ENCODE assay signal across 8 cellular contexts in the genomic region with DNA sequence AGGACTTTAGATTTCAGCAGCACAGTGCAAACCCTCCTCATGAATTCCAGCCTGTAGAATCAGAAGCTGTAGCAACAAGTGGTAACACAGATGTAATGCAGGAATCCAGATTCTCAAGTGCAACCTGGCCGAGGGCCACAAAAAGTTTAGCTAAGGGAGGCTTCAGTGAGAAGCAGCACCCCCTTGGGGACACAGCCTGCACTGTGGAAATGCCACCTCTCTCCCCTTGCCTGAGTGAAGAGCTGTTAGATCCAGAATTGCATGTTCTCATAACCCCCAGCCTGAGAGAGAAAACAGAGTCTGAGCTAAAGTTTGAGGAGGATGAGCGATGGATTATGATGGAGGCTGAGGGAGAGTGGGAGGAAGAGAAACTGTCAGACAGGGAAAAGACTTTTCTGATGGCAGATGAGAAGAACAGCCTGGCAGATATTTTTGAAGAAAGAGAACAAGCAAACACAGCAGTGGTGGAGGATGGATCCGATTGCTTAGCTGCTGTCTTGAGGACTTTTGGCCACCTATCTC.
DNase-seq lines count a peak whose midpoint lies in the region; ATAC-seq and TF ChIP-seq lines count a peak whose summit lies in the region.

No MANE protein-coding gene starts in this region.

- H3K36me3 Mint-ChIP-seq in activated naive CD4-positive, alpha-beta T cell treated with anti-CD3 and anti-CD28 coated beads, Interleukin-2, amount 10 ng/mL, durations not matched to agents 7 days and 5 days: peaks cover 43% of the 10 kb centered on the region
- peaks cover 28% of the 10 kb centered on the region for H3K36me3 Mint-ChIP-seq in type B pancreatic cell

- ATAC-seq in RWPE2 (ENCODE audit: low read depth): peak; percentile 32

- H3K27me3 ChIP-seq in BE2C (no peaks in the 10 kb centered on the region), HL-60 (ENCODE audit: insufficient read depth, poor library complexity, severe bottlenecking) (no peaks in the 10 kb centered on the region), RWPE2 (ENCODE audit: insufficient read depth, poor library complexity, severe bottlenecking) (no peaks in the 10 kb centered on the region), ovary (no peaks in the 10 kb centered on the region)

- DNase-seq in BE2C (peak; percentile 51), HL-60 (ENCODE audit: low read depth in 1 of 2, low spot score in 1 of 2) (peak in 1 of 2 experiments; percentile 69), RWPE2 (ENCODE audit: low spot score) (peak; percentile 73), head of caudate nucleus (peak; percentile 54 to 89 (median 76)), ovary (peak; percentile 66 to 85 (median 80)), type B pancreatic cell (ENCODE audit: extremely low spot score, unreplicated experiment) (no peak), OCI-M2 (lab: John Stamatoyannopoulos, UW; ENCODE audit: unreplicated experiment) (no peak)
- peak; percentile 69 for DNase-seq in activated naive CD4-positive, alpha-beta T cell treated with anti-CD3 and anti-CD28 coated beads, Interleukin-2, amount 10 ng/mL, durations not matched to agents 7 days and 5 days

- H3K9me3 ChIP-seq in BE2C: no peaks in the 10 kb centered on the region
- no peaks in the 10 kb centered on the region for H3K9me3 ChIP-seq in RWPE2 (ENCODE audit: severe bottlenecking)
- no peaks in the 10 kb centered on the region for H3K9me3 ChIP-seq in ovary

- H3K36me3 ChIP-seq in BE2C (no peaks in the 10 kb centered on the region), RWPE2 (ENCODE audit: low read depth) (peaks cover 30% of the 10 kb centered on the region), ovary (no peaks in the 10 kb centered on the region)

- peaks cover 41% of the 10 kb centered on the region for H3K4me1 Mint-ChIP-seq in activated naive CD4-positive, alpha-beta T cell treated with anti-CD3 and anti-CD28 coated beads, Interleukin-2, amount 10 ng/mL, durations not matched to agents 7 days and 5 days
- H3K4me1 Mint-ChIP-seq in type B pancreatic cell (ENCODE audit: unreplicated experiment): peaks cover 64% of the 10 kb centered on the region

- TF ChIP-seq CTCF in BE2C (IDR thresholded peaks at IDR 0.05; ENCODE audit: low read depth, low read length) (peak; percentile 56), HL-60 (IDR thresholded peaks at IDR 0.05; ENCODE audit: insufficient read depth, low read length) (peak; percentile 57), RWPE2 (IDR thresholded peaks at IDR 0.05; ENCODE audit: poor library complexity, severe bottlenecking) (peak; percentile 88), ovary (IDR thresholded peaks at IDR 0.05) (peak in 2 of 3 donors; percentile 62 to 64), type B pancreatic cell (conservative IDR thresholded peaks at IDR 0.05) (peak; percentile 70)

- intact Hi-C loops in head of caudate nucleus (cut with DNase I) (no loop called here), ovary (cut with DNase I) (loop anchor here in 1 of 4 donors (10.0 kb wide), 1 partner anchor 306 kb away; no protein-coding TSS in a partner anchor)

- H3K4me3 ChIP-seq in BE2C (ENCODE audit: low read depth, low read length) (no peak overlapping the region), HL-60 (replicated peaks; ENCODE audit: insufficient read depth, low read length) (no peak overlapping the region), RWPE2 (ENCODE audit: severe bottlenecking) (peak overlapping the region; percentile 1), ovary (no peak overlapping the region)

- 7 to 21% (median 12%) methylated on average over 3 of the region's 3 CpGs for WGBS in ovary, 3 donors

- peaks cover 2% of the 10 kb centered on the region; the same call in 1 of the 2 replicates for H3K4me1 ChIP-seq in BE2C
- H3K4me1 ChIP-seq in RWPE2 (ENCODE audit: insufficient read depth, poor library complexity, severe bottlenecking): peaks cover 46% of the 10 kb centered on the region
- H3K4me1 ChIP-seq in ovary (ENCODE audit: insufficient read depth): peaks cover 28% of the 10 kb centered on the region

- TF ChIP-seq EP300 in ovary (IDR thresholded peaks at IDR 0.05): no peak

- no peak for TF ChIP-seq POLR2A in ovary (IDR thresholded peaks at IDR 0.05)

- no peak overlapping the region for H3K27ac Mint-ChIP-seq in activated naive CD4-positive, alpha-beta T cell treated with anti-CD3 and anti-CD28 coated beads, Interleukin-2, amount 10 ng/mL, durations not matched to agents 7 days and 5 days
- H3K27ac Mint-ChIP-seq in type B pancreatic cell: peak overlapping the region; percentile 74

- no peaks in the 10 kb centered on the region for H3K27me3 Mint-ChIP-seq in activated naive CD4-positive, alpha-beta T cell treated with anti-CD3 and anti-CD28 coated beads, Interleukin-2, amount 10 ng/mL, durations not matched to agents 7 days and 5 days
- H3K27me3 Mint-ChIP-seq in type B pancreatic cell: no peaks in the 10 kb centered on the region

- no peak overlapping the region for H3K4me3 Mint-ChIP-seq in activated naive CD4-positive, alpha-beta T cell treated with anti-CD3 and anti-CD28 coated beads, Interleukin-2, amount 10 ng/mL, durations not matched to agents 7 days and 5 days
- H3K4me3 Mint-ChIP-seq in type B pancreatic cell: peak overlapping the region; percentile 80

- H3K27ac ChIP-seq in HL-60 (replicated peaks) (no peak overlapping the region), RWPE2 (ENCODE audit: poor library complexity, severe bottlenecking) (peak overlapping the region; percentile 67), ovary (no peak overlapping the region)

- H3K9me3 Mint-ChIP-seq in activated naive CD4-positive, alpha-beta T cell treated with anti-CD3 and anti-CD28 coated beads, Interleukin-2, amount 10 ng/mL, durations not matched to agents 7 days and 5 days: no peaks in the 10 kb centered on the region
- no peaks in the 10 kb centered on the region for H3K9me3 Mint-ChIP-seq in type B pancreatic cell

- CTCF ChIA-PET in activated naive CD4-positive, alpha-beta T cell treated with anti-CD3 and anti-CD28 coated beads, Interleukin-2, amount 10 ng/mL, durations not matched to agents 7 days and 5 days (lab: Charles Lee): interaction anchor here (0.7 to 2.9 kb wide), 16 partner anchors 11 to 312 kb away, joined by 3 to 29 read pairs (median 4); no protein-coding TSS in a partner anchor

Comparison
In these comparisons a context has a peak if more than half of its experiments do, and no peak if none do; other contexts are left out.
1. DNase-seq: peak in BE2C (single experiment), RWPE2 (single experiment), activated naive CD4-positive, alpha-beta T cell treated with anti-CD3 and anti-CD28 coated beads, Interleukin-2, amount 10 ng/mL, durations not matched to agents 7 days and 5 days (single experiment), head of caudate nucleus (42 of 42) and ovary (5 of 5); none in type B pancreatic cell (single experiment) and OCI-M2 (single experiment).
2. Peak in every context shown above with its lines, with median percentiles within 50 percentile points of each other: CTCF ChIP-seq.